ENCODE assay signal across 9 cellular contexts in the genomic region with DNA sequence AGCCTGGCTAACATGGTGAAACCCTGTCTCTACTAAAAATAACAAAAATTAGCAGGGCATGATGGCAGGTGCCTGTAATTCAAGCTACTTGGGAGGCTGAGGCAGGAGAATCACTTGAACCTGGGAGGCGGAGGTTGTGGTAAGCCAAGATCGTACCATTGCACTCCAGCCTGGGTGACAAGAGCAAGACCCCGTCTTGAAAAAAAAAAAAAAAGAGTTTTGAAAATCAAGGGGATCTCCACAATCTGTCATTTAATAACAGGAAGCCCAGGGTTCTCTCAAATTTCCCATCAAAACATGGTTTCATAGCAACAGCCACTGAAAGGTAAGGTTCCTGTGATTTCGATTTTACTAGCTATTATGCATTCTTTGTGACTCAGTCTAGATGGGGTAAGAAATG. TPM values are rescaled to one million over a fixed set of nuclear protein-coding genes. Genes with fewer than 3 reads are reported as not detected.
DNase-seq lines count a peak whose midpoint lies in the region; ATAC-seq and FAIRE-seq lines count a peak whose summit lies in the region.
"Not testable (repeated sequence)": the region's sequence is repeated elsewhere in the genome, so short reads cannot be mapped to it uniquely, and the experiment has no call there.
"Had no signal": no experiment of that assay in that cellular context is flagged by ENCODE, and none has a peak within 500 bp of the region (broad histone marks: within the 10 kb centered on the region; RNA-seq: fewer than 3 reads in every experiment).

No MANE protein-coding gene starts in this region.

- FAIRE-seq in HTR-8/SVneo (lab: Jason Lieb, UNC), result not testable (repeated sequence)

- peak overlapping the region; percentile 96 to 99 (median 99) for H3K27ac Mint-ChIP-seq in CD4-positive, CD25-positive, alpha-beta regulatory T cell
- H3K27ac Mint-ChIP-seq in activated naive CD4-positive, alpha-beta T cell treated with anti-CD3 and anti-CD28 coated beads for 36 hours, result peak overlapping the region; percentile 91
- H3K27ac Mint-ChIP-seq in naive thymus-derived CD4-positive, alpha-beta T cell, result peak overlapping the region; percentile 84 to 100 (median 92)

- not testable (repeated sequence) for H3K9me3 ChIP-seq in CD4-positive, CD25-positive, alpha-beta regulatory T cell (ENCODE audit: control insufficient read depth in 2 of 2, low read length in 2 of 2); naive thymus-derived CD4-positive, alpha-beta T cell (ENCODE audit: control insufficient read depth in 2 of 3, low read length in 3 of 3)

- peaks cover 64% of the 10 kb centered on the region for H3K4me1 ChIP-seq in CD4-positive, CD25-positive, alpha-beta regulatory T cell (ENCODE audit: control insufficient read depth, insufficient read depth, low read length, poor library complexity, severe bottlenecking)
- peaks cover 16 to 48% of the 10 kb centered on the region in 2 donors for H3K4me1 ChIP-seq in naive thymus-derived CD4-positive, alpha-beta T cell (ENCODE audit: control insufficient read depth in 2 of 2, insufficient read depth in 2 of 2, low read length in 2 of 2)

- peak overlapping the region; percentile 93 for H3K4me3 ChIP-seq in CD4-positive, CD25-positive, alpha-beta regulatory T cell (ENCODE audit: low read depth, low read length)
- peak overlapping the region; percentile 44 for H3K4me3 ChIP-seq in naive thymus-derived CD4-positive, alpha-beta T cell (ENCODE audit: low read length)

- H3K27me3 ChIP-seq in CD4-positive, CD25-positive, alpha-beta regulatory T cell (ENCODE audit: control insufficient read depth, insufficient read depth, low read length); naive thymus-derived CD4-positive, alpha-beta T cell (ENCODE audit: control insufficient read depth in 2 of 2, insufficient read depth in 2 of 2, low read length in 2 of 2): not testable (repeated sequence)

- peaks cover 29 to 80% (median 57%) of the 10 kb centered on the region in 4 donors for H3K4me1 Mint-ChIP-seq in CD4-positive, CD25-positive, alpha-beta regulatory T cell
- peaks cover 82% of the 10 kb centered on the region for H3K4me1 Mint-ChIP-seq in activated naive CD4-positive, alpha-beta T cell treated with anti-CD3 and anti-CD28 coated beads for 36 hours (ENCODE audit: low read depth)
- peaks cover 30 to 85% (median 58%) of the 10 kb centered on the region in 7 donors for H3K4me1 Mint-ChIP-seq in naive thymus-derived CD4-positive, alpha-beta T cell

- peak; percentile 87 for ATAC-seq in CD4-positive, CD25-positive, alpha-beta regulatory T cell (ENCODE audit: low read depth in 2 of 2)
- peak; percentile 76 for ATAC-seq in GM18868 (IDR thresholded peaks at IDR 0.05; ENCODE audit: unreplicated experiment)
- ATAC-seq in GM21576 (IDR thresholded peaks at IDR 0.05; ENCODE audit: unreplicated experiment), result peak; percentile 74
- ATAC-seq in HG03039 (IDR thresholded peaks at IDR 0.05; ENCODE audit: unreplicated experiment), result peak; percentile 56
- ATAC-seq in naive thymus-derived CD4-positive, alpha-beta T cell, result peak; percentile 95

- not testable (repeated sequence) for H3K27me3 Mint-ChIP-seq in CD4-positive, CD25-positive, alpha-beta regulatory T cell; activated naive CD4-positive, alpha-beta T cell treated with anti-CD3 and anti-CD28 coated beads for 36 hours (ENCODE audit: low read depth); naive thymus-derived CD4-positive, alpha-beta T cell

- intact Hi-C loops in activated naive CD4-positive, alpha-beta T cell treated with anti-CD3 and anti-CD28 coated beads for 36 hours (cut with micrococcal nuclease), result loop anchor here (1.0 to 2.0 kb wide), 7 partner anchors 10 to 462 kb away; a partner anchor contains a TSS
- intact Hi-C loops in naive thymus-derived CD4-positive, alpha-beta T cell (cut with micrococcal nuclease), result loop anchor here (1.0 kb wide), 6 partner anchors 10 to 355 kb away; a partner anchor contains a TSS

- peak overlapping the region; percentile 67 to 97 (median 91) for H3K4me3 Mint-ChIP-seq in CD4-positive, CD25-positive, alpha-beta regulatory T cell
- peak overlapping the region; percentile 59 for H3K4me3 Mint-ChIP-seq in activated naive CD4-positive, alpha-beta T cell treated with anti-CD3 and anti-CD28 coated beads for 36 hours
- H3K4me3 Mint-ChIP-seq in naive thymus-derived CD4-positive, alpha-beta T cell, result peak overlapping the region; percentile 51 to 76 (median 68)

- H3K36me3 Mint-ChIP-seq in CD4-positive, CD25-positive, alpha-beta regulatory T cell; activated naive CD4-positive, alpha-beta T cell treated with anti-CD3 and anti-CD28 coated beads for 36 hours (ENCODE audit: low read depth); naive thymus-derived CD4-positive, alpha-beta T cell: not testable (repeated sequence)

- peak overlapping the region; percentile 97 for H3K27ac ChIP-seq in CD4-positive, CD25-positive, alpha-beta regulatory T cell (ENCODE audit: insufficient read depth, low read length, poor library complexity, severe bottlenecking)
- H3K27ac ChIP-seq in naive thymus-derived CD4-positive, alpha-beta T cell (ENCODE audit: low read depth, low read length), result peak overlapping the region; percentile 94

- CTCF ChIA-PET in activated naive CD4-positive, alpha-beta T cell treated with anti-CD3 and anti-CD28 coated beads for 36 hours (lab: Charles Lee), result interaction anchor here (0.5 to 4.4 kb wide), 8 partner anchors 11 to 734 kb away, joined by 3 to 31 read pairs (median 4); no protein-coding TSS in a partner anchor
- CTCF ChIA-PET in naive thymus-derived CD4-positive, alpha-beta T cell (lab: Charles Lee), result interaction anchor here (0.6 to 5.8 kb wide), 9 partner anchors 9 to 466 kb away, joined by 3 to 43 read pairs (median 4); a partner anchor contains a TSS

- POLR2A ChIA-PET in naive thymus-derived CD4-positive, alpha-beta T cell (lab: Charles Lee), result interaction anchor here (0.5 to 3.8 kb wide), 11 partner anchors 10 to 170 kb away, joined by 3 to 32 read pairs (median 5); no protein-coding TSS in a partner anchor

- H3K9me3 Mint-ChIP-seq in CD4-positive, CD25-positive, alpha-beta regulatory T cell; activated naive CD4-positive, alpha-beta T cell treated with anti-CD3 and anti-CD28 coated beads for 36 hours; naive thymus-derived CD4-positive, alpha-beta T cell: not testable (repeated sequence)

- H3K36me3 ChIP-seq in CD4-positive, CD25-positive, alpha-beta regulatory T cell (ENCODE audit: control insufficient read depth, insufficient read depth, low read length); naive thymus-derived CD4-positive, alpha-beta T cell (ENCODE audit: control insufficient read depth in 2 of 3, insufficient read depth in 3 of 3, low read length in 3 of 3): not testable (repeated sequence)

- peak; percentile 66 to 88 (median 86) for DNase-seq in CD4-positive, CD25-positive, alpha-beta regulatory T cell
- DNase-seq in HTR-8/SVneo (ENCODE audit: insufficient read length, low spot score), result peak; percentile 21
- peak; percentile 42 to 43 for DNase-seq in activated CD4-positive, alpha-beta T cell treated with anti-CD3 and anti-CD28 coated beads for 4 hours
- peak; percentile 84 for DNase-seq in activated naive CD4-positive, alpha-beta T cell treated with anti-CD3 and anti-CD28 coated beads for 36 hours
- DNase-seq in naive thymus-derived CD4-positive, alpha-beta T cell, result peak in 8 of 9 donors; percentile 57 to 90 (median 79)

RNA-seq across cellular contexts. Expression of a gene that starts 10.0 kb away (rescaled TPM):
- 251 TPM for total RNA-seq in CD4-positive, CD25-positive, alpha-beta regulatory T cell
- polyA plus RNA-seq in CD4-positive, CD25-positive, alpha-beta regulatory T cell, result 10 to 100 TPM in 1 of 4 donors, 1 to 10 TPM in 3; 7.1 to 10.3 (median 8.7) TPM
- 10 to 100 TPM; 75.8 to 82.7 TPM for total RNA-seq in activated naive CD4-positive, alpha-beta T cell treated with anti-CD3 and anti-CD28 coated beads for 36 hours
- 10 to 100 TPM; 30.1 to 85.6 (median 74.1) TPM for total RNA-seq in naive thymus-derived CD4-positive, alpha-beta T cell
- 1 to 10 TPM; 1.8 to 2.3 TPM for polyA plus RNA-seq in naive thymus-derived CD4-positive, alpha-beta T cell
- total RNA-seq: SJSA1 had no signal

RNA-seq across cellular contexts. Expression of a gene that starts 51.0 kb away (rescaled TPM):
- 40.8 TPM for total RNA-seq in CD4-positive, CD25-positive, alpha-beta regulatory T cell
- polyA plus RNA-seq in CD4-positive, CD25-positive, alpha-beta regulatory T cell, result 10 to 100 TPM; 10.0 to 13.3 (median 12.0) TPM
- total RNA-seq in activated naive CD4-positive, alpha-beta T cell treated with anti-CD3 and anti-CD28 coated beads for 36 hours, result 10 to 100 TPM; 25.8 to 26.2 TPM
- 10 to 100 TPM; 21.0 to 42.9 (median 35.7) TPM for total RNA-seq in naive thymus-derived CD4-positive, alpha-beta T cell
- 10 to 100 TPM; 15.3 to 16.3 TPM for polyA plus RNA-seq in naive thymus-derived CD4-positive, alpha-beta T cell

Comparison
In these comparisons a context has a peak if more than half of its experiments do, and no peak if none do; other contexts are left out.
1. Peak in every context shown above with its lines: DNase-seq, ATAC-seq, H3K4me3 ChIP-seq and H3K27ac ChIP-seq.
2. DNase-seq: peak in every context shown above with its lines; median percentile 86 in CD4-positive, CD25-positive, alpha-beta regulatory T cell; 84 in activated naive CD4-positive, alpha-beta T cell treated with anti-CD3 and anti-CD28 coated beads for 36 hours; 79 in naive thymus-derived CD4-positive, alpha-beta T cell; 42 in activated CD4-positive, alpha-beta T cell treated with anti-CD3 and anti-CD28 coated beads for 4 hours; 21 in HTR-8/SVneo.